ENCODE assay signal across 9 cellular contexts in the genomic region with DNA sequence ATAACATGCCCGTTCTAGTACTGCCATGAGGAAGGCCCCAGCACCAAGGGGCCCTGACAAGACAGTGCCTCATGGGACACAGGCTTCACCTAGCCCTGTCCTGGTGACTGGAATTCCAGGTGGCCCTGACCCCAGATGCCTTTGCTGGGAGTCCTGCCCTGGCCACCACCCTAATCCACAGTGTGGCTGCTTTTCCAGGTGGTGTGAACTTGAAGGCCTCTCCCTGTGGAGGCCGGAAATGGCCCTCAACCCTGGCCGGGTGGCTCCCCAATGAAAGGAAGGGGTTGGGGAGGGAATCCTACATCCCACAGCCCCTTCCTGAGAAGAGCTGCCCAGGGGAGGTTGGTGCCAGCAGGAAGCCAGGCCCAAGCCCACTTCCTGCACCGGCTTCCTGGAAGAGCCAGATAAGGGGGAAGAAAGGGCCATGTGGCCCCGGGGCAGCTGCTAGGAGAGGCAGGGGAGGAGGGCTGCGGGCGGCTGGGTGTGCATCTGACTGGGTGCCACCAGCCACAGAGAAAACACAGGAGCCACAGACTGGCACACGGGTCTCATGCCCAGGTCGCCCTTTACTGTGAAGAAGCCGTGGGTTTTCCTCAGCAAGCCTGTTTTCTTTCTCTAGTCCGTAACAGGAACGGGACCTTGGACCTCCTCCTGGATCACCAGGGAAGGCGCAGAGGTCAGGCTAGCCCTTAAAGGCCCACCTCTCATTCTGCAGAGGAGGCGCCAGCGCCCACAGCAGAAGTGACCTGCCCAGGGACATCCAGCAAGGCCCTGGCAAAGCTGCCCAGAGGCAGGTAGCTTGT. TPM values are rescaled to one million over a fixed set of nuclear protein-coding genes. Genes with fewer than 3 reads are reported as not detected.
DNase-seq lines count a peak whose midpoint lies in the region; ATAC-seq lines count a peak whose summit lies in the region.
"Had no signal": no experiment of that assay in that cellular context is flagged by ENCODE, and none has a peak within 500 bp of the region (broad histone marks: within the 10 kb centered on the region; RNA-seq: fewer than 3 reads in every experiment).

No MANE protein-coding gene starts in this region.

- peak overlapping the region; percentile 68 to 98 (median 92) for H3K9ac ChIP-seq in BLaER1 treated with 17β-estradiol and CSF1 and Interleukin-3, amounts not matched to agents 10 nM and 100 nM

- H3K9me3 ChIP-seq in BLaER1 treated with 17β-estradiol and CSF1 and Interleukin-3, amounts not matched to agents 10 nM and 100 nM (replicated peaks in 1 of 11) = no peaks in the 10 kb centered on the region

- H3K27me3 ChIP-seq in BLaER1 treated with 17β-estradiol and CSF1 and Interleukin-3, amounts not matched to agents 10 nM and 100 nM = no peaks in the 10 kb centered on the region

- POLR2A ChIA-PET in naive thymus-derived CD8-positive, alpha-beta T cell (lab: Charles Lee) = interaction anchor here (1.2 to 34.7 kb wide), 6 partner anchors 8 to 126 kb away, joined by 3 to 2305 read pairs (median 44); partner anchors contain the start of genes IQCN, JUND and MPV17L2

- H3K4me1 Mint-ChIP-seq in naive thymus-derived CD8-positive, alpha-beta T cell = peaks cover 27 to 71% (median 60%) of the 10 kb centered on the region in 4 donors

- H3K4me1 ChIP-seq in BLaER1 treated with 17β-estradiol and CSF1 and Interleukin-3, amounts not matched to agents 10 nM and 100 nM = peaks cover 66 to 78% (median 76%) of the 10 kb centered on the region in 10 experiments

- H3K9me3 Mint-ChIP-seq in naive thymus-derived CD8-positive, alpha-beta T cell = no peaks in the 10 kb centered on the region

- peak; percentile 61 to 76 for ATAC-seq in naive thymus-derived CD8-positive, alpha-beta T cell
- ATAC-seq in HG02852 (IDR thresholded peaks at IDR 0.05; ENCODE audit: unreplicated experiment) (no peak), GM21423 (IDR thresholded peaks at IDR 0.05; ENCODE audit: unreplicated experiment) (no peak), GM21723 (IDR thresholded peaks at IDR 0.05; ENCODE audit: unreplicated experiment) (no peak)

- DNase-seq in T-helper 1 cell (peak in 3 of 5 donors; percentile 35 to 78 (median 46)), caudate nucleus (lab: John Stamatoyannopoulos, UW) (no peak), NCI-H748 (lab: John Stamatoyannopoulos, UW; ENCODE audit: unreplicated experiment) (no peak)
- DNase-seq in naive thymus-derived CD8-positive, alpha-beta T cell = peak in 8 of 10 donors; percentile 33 to 73 (median 51)
- DNase-seq: Karpas-422 had no signal

- H3K4me3 ChIP-seq in BLaER1 treated with 17β-estradiol and CSF1 and Interleukin-3, amounts not matched to agents 10 nM and 100 nM = peak overlapping the region; percentile 5 to 61 (median 50); a peak in 16 of 20 replicates

- H3K36me3 ChIP-seq in BLaER1 treated with 17β-estradiol and CSF1 and Interleukin-3, amounts not matched to agents 10 nM and 100 nM = peaks cover 11 to 47% (median 28%) of the 10 kb centered on the region in 11 experiments

- peak overlapping the region; percentile 68 to 99 (median 96) for H3K27ac ChIP-seq in BLaER1 treated with 17β-estradiol and CSF1 and Interleukin-3, amounts not matched to agents 10 nM and 100 nM
- H3K27ac ChIP-seq in caudate nucleus (ENCODE audit: low read depth, low read length) = peak overlapping the region; percentile 31

- no peaks in the 10 kb centered on the region for H4K20me1 ChIP-seq in BLaER1 treated with 17β-estradiol and CSF1 and Interleukin-3, amounts not matched to agents 10 nM and 100 nM

- H3K27ac Mint-ChIP-seq in naive thymus-derived CD8-positive, alpha-beta T cell = peak overlapping the region; percentile 89 to 95 (median 93)

- H3K36me3 Mint-ChIP-seq in naive thymus-derived CD8-positive, alpha-beta T cell = peaks cover 0 to 17% (median 0%) of the 10 kb centered on the region in 3 donors

- H3K4me3 Mint-ChIP-seq in naive thymus-derived CD8-positive, alpha-beta T cell = peak overlapping the region; percentile 58 to 85 (median 76)

- H3K27me3 Mint-ChIP-seq in naive thymus-derived CD8-positive, alpha-beta T cell = no peaks in the 10 kb centered on the region

- peak overlapping the region; percentile 88 to 100 (median 97) for H3K4me2 ChIP-seq in BLaER1 treated with 17β-estradiol and CSF1 and Interleukin-3, amounts not matched to agents 10 nM and 100 nM

RNA-seq across cellular contexts. Expression of gene LSM4, which starts 4.7 kb away (rescaled TPM):
- total RNA-seq in naive thymus-derived CD8-positive, alpha-beta T cell = 10 to 100 TPM; 82.1 to 84.0 TPM
- polyA plus RNA-seq in naive thymus-derived CD8-positive, alpha-beta T cell = 100 to 1,000 TPM; 162 to 198 (median 181) TPM

RNA-seq across cellular contexts. Expression of gene PGPEP1, which starts 22.2 kb away (rescaled TPM):
- 10 to 100 TPM; 55.9 to 61.0 TPM for total RNA-seq in naive thymus-derived CD8-positive, alpha-beta T cell
- polyA plus RNA-seq in naive thymus-derived CD8-positive, alpha-beta T cell = 10 to 100 TPM in 1 of 3 donors, 1 to 10 TPM in 2; 9.3 to 11.9 (median 9.7) TPM

RNA-seq across cellular contexts. Expression of gene JUND, which starts 36.8 kb away (rescaled TPM):
- total RNA-seq in naive thymus-derived CD8-positive, alpha-beta T cell = 100 to 1,000 TPM; 181 to 189 TPM
- polyA plus RNA-seq in naive thymus-derived CD8-positive, alpha-beta T cell = 100 to 1,000 TPM in 1 of 3 donors, 10 to 100 TPM in 2; 43.3 to 169 (median 69.1) TPM

RNA-seq across cellular contexts. Expression of gene IQCN, which starts 43.9 kb away (rescaled TPM):
- total RNA-seq in naive thymus-derived CD8-positive, alpha-beta T cell = 1 to 10 TPM; 7.4 to 8.4 TPM
- polyA plus RNA-seq in naive thymus-derived CD8-positive, alpha-beta T cell = under 1 TPM in 2 of 3 donors, not detected in 1; 0.06 to 0.15 TPM

Comparison
In these comparisons a context has a peak if more than half of its experiments do, and no peak if none do; other contexts are left out.
1. DNase-seq: peak in T-helper 1 cell (3 of 5) and naive thymus-derived CD8-positive, alpha-beta T cell (8 of 10); none in caudate nucleus (0 of 61) and NCI-H748 (single experiment).
2. ATAC-seq: peak in naive thymus-derived CD8-positive, alpha-beta T cell (2 of 2); none in HG02852 (single experiment), GM21423 (single experiment) and GM21723 (single experiment).